ENCODE assay signal across 22 cellular contexts in the genomic region with DNA sequence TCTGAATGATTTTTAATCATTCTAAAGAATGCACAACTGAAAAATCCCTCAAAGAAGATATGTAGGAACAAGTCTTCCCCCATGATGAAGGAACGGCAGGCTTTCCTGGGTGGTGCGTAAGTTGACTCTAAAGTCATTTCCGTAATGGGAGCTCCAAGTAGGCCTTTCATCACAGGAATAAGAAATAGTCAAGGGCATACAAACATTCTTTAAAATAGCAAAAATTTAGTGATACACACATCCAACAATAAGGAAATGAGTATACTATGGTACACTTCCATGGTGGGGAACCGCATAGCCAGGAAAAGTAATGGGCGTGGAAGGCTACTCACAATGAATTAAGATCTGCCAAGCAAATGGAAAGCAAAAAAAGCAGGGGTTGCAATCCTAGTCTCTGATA. TPM values are rescaled to one million over a fixed set of nuclear protein-coding genes. Genes with fewer than 3 reads are reported as not detected.
DNase-seq lines count a peak whose midpoint lies in the region; ATAC-seq and TF ChIP-seq lines count a peak whose summit lies in the region.
"Had no signal": no experiment of that assay in that cellular context is flagged by ENCODE, and none has a peak within 500 bp of the region (broad histone marks: within the 10 kb centered on the region; RNA-seq: fewer than 3 reads in every experiment).

No MANE protein-coding gene starts in this region.

- H3K27me3 ChIP-seq in PC-3 (ENCODE audit: low read length) (no peaks in the 10 kb centered on the region), osteoblast (ENCODE audit: insufficient read depth, low read length) (no peaks in the 10 kb centered on the region), transverse colon (no peaks in the 10 kb centered on the region)
- H3K27me3 ChIP-seq: hepatocyte, SJCRH30, testis had no signal

- peaks cover 8% of the 10 kb centered on the region for H3F3A ChIP-seq in PC-3 (ENCODE audit: low read length, unreplicated experiment)

- H3K4me1 ChIP-seq in PC-3 (ENCODE audit: insufficient read depth, low read length) (peaks cover 50% of the 10 kb centered on the region), osteoblast (ENCODE audit: insufficient read depth, low read length) (peaks cover 50% of the 10 kb centered on the region), transverse colon (peaks cover 18 to 50% (median 22%) of the 10 kb centered on the region in 4 donors)

- no peak for ATAC-seq in PC-3

- H3K27ac Mint-ChIP-seq in chondrocyte (ENCODE audit: unreplicated experiment), result peak overlapping the region; percentile 99
- H3K27ac Mint-ChIP-seq: progenitor cell of endocrine pancreas had no signal

- no TSS peak for BruUV-seq in PC-3 (replicated peaks; lab: Mats Ljungman, UMichigan)

- no peak for TF ChIP-seq POLR2A in transverse colon (IDR thresholded peaks at IDR 0.05)
- no peak for TF ChIP-seq POLR2A in lower leg skin (IDR thresholded peaks at IDR 0.05)

- H4K20me1 ChIP-seq in PC-3 (ENCODE audit: low read length) (peaks cover 14% of the 10 kb centered on the region), osteoblast (ENCODE audit: insufficient read depth, low read length) (peaks cover 20% of the 10 kb centered on the region)

- H3K27ac ChIP-seq in PC-3 (ENCODE audit: low read length), result peak overlapping the region; percentile 99; the same call in 1 of the 2 replicates
- H3K27ac ChIP-seq in osteoblast (ENCODE audit: low read depth, low read length), result peak overlapping the region; percentile 100
- peak overlapping the region in 3 of 4 donors; percentile 6 to 68 (median 55) for H3K27ac ChIP-seq in transverse colon
- H3K27ac ChIP-seq: SJCRH30 had no signal

- H3K4me3 Mint-ChIP-seq in chondrocyte (ENCODE audit: unreplicated experiment), result no peak overlapping the region
- H3K4me3 Mint-ChIP-seq: nephron had no signal

- H3K79me2 ChIP-seq in PC-3 (ENCODE audit: low read length) (peaks cover 97% of the 10 kb centered on the region), osteoblast (ENCODE audit: insufficient read depth, low read length) (peaks cover 96% of the 10 kb centered on the region)

- H3K4me2 ChIP-seq in PC-3 (ENCODE audit: low read length) (0 out of 2 replicates have a peak overlapping the region, but pooled peaks have one; percentile 10), osteoblast (ENCODE audit: insufficient read depth, low read length) (no peak overlapping the region)
- H3K4me2 ChIP-seq: hepatocyte had no signal

- H3K9ac ChIP-seq in PC-3 (ENCODE audit: low read length), result no peak overlapping the region

- intact Hi-C loops in PC-3 (cut with micrococcal nuclease) (no loop called here), transverse colon (cut with DNase I; ENCODE audit: low total_unique reads) (no loop called here), lower leg skin (cut with DNase I; ENCODE audit: low total_unique reads) (no loop called here)

- no peaks in the 10 kb centered on the region for H3K27me3 Mint-ChIP-seq in chondrocyte (ENCODE audit: low read depth)
- H3K27me3 Mint-ChIP-seq: progenitor cell of endocrine pancreas had no signal

- H3K9me3 Mint-ChIP-seq in chondrocyte (ENCODE audit: low read depth), result no peaks in the 10 kb centered on the region

- no peak for TF ChIP-seq EP300 in transverse colon (IDR thresholded peaks at IDR 0.05; ENCODE audit: low read depth)

- in situ Hi-C loops in transverse colon (cut with MboI; ENCODE audit: low pct_ligation_motif_present in 1 of 4, low pct_unique_long_range_greater_than_20kb in 1 of 4, low sequenced_read_pairs in 3 of 4), result loop anchor here in 2 of 4 donors (25.0 kb wide), 1 partner anchor 563 kb away; a partner anchor contains a TSS

- H3K9me3 ChIP-seq in PC-3 (ENCODE audit: low read length) (no peaks in the 10 kb centered on the region), osteoblast (ENCODE audit: low read depth, low read length) (no peaks in the 10 kb centered on the region), transverse colon (no peaks in the 10 kb centered on the region)
- H3K9me3 ChIP-seq: testis had no signal

- H3K36me3 ChIP-seq in PC-3 (ENCODE audit: low read depth, low read length), result peaks cover 45% of the 10 kb centered on the region
- peaks cover 29% of the 10 kb centered on the region for H3K36me3 ChIP-seq in osteoblast (ENCODE audit: insufficient read depth, low read length)
- peaks cover 0 to 5% (median 2%) of the 10 kb centered on the region in 4 donors for H3K36me3 ChIP-seq in transverse colon

- H3K4me1 Mint-ChIP-seq in chondrocyte (ENCODE audit: low read depth), result peaks cover 84% of the 10 kb centered on the region

- H3K36me3 Mint-ChIP-seq in chondrocyte (ENCODE audit: low read depth), result peaks cover 12% of the 10 kb centered on the region

- no peaks in the 10 kb centered on the region for H3K9me2 ChIP-seq in PC-3 (replicated peaks; ENCODE audit: low read length)

- H2AFZ ChIP-seq in PC-3 (ENCODE audit: low read length), result no peak overlapping the region
- no peak overlapping the region for H2AFZ ChIP-seq in osteoblast (ENCODE audit: low read length)
- H2AFZ ChIP-seq: hepatocyte had no signal

- CTCF ChIA-PET in PC-3 (lab: Charles Lee), result no interaction called here

- POLR2A ChIA-PET in PC-3 (lab: Charles Lee; ENCODE audit: unreplicated experiment), result no interaction called here

- H3K4me3 ChIP-seq in PC-3 (ENCODE audit: low read length) (no peak overlapping the region), osteoblast (ENCODE audit: insufficient read depth, low read length) (no peak overlapping the region), transverse colon (no peak overlapping the region), lower leg skin (ENCODE audit: low read depth, poor library complexity, severe bottlenecking) (no peak overlapping the region)
- H3K4me3 ChIP-seq: hepatocyte, SJCRH30, testis had no signal

- TF ChIP-seq CTCF in PC-3 (conservative IDR thresholded peaks at IDR 0.05; ENCODE audit: low read depth, low read length) (no peak), chondrocyte (IDR thresholded peaks at IDR 0.05) (no peak), osteoblast (IDR thresholded peaks at IDR 0.05; ENCODE audit: extremely low read depth, low read depth, low read length) (no peak), transverse colon (IDR thresholded peaks at IDR 0.05) (no peak), lower leg skin (IDR thresholded peaks at IDR 0.05) (no peak)

- WGBS in transverse colon (ENCODE audit: low coverage in 1 of 2), 2 donors, result 78 to 83% methylated on average over 5 of the region's 5 CpGs
- WGBS in lower leg skin, 2 donors, result 80 to 88% methylated on average over 5 of the region's 5 CpGs

- no peak for DNase-seq in PC-3
- DNase-seq in chondrocyte (ENCODE audit: low spot score), result no peak
- no peak for DNase-seq in osteoblast (ENCODE audit: insufficient read length, low spot score, missing footprints)
- DNase-seq in transverse colon, result no peak
- DNase-seq in lower leg skin (ENCODE audit: low spot score in 2 of 2), result no peak
- no peak for DNase-seq in NCI-H187 (lab: John Stamatoyannopoulos, UW)
- no peak for DNase-seq in NCI-H2227 (lab: John Stamatoyannopoulos, UW; ENCODE audit: unreplicated experiment)
- DNase-seq: activated CD4-positive, CD25-positive, alpha-beta regulatory T cell; activated CD8-positive, alpha-beta memory T cell treated with anti-CD3 and anti-CD28 coated beads for 24 hours; activated naive CD4-positive, alpha-beta T cell treated with anti-CD3 and anti-CD28 coated beads, Interleukin-2, amount 50 U/mL, for 16 hours; activated T-cell treated with anti-CD3 and anti-CD28 coated beads, Interleukin-2, amount 50 U/mL, for 48 hours; KG1; mesenchymal stem cell; NCI-H1092; NCI-H2081 treated with DMSO at 0.1 percent for 48 hours; OCI-M1; SJCRH30; stimulated activated CD4-positive, alpha-beta T cell treated with anti-CD3 and anti-CD28 coated beads, Interleukin-12 subunit alpha, Interleukin-12 subunit beta, amount 100 ng/mL, for 4 hours; testis had no signal

RNA-seq across cellular contexts. Expression of a gene that starts 10.7 kb away (rescaled TPM):
- total RNA-seq in PC-3 (2014; rRNA removed) (134 and 170 TPM in 2 replicates), chondrocyte (579 to 718 TPM (median 705 TPM) in 3 replicates), osteoblast (345 and 377 TPM in 2 replicates), transverse colon (100 to 1,000 TPM in 3 of 4 donors, 10 to 100 TPM in 1; 64.7 to 213 (median 170) TPM), lower leg skin (100 to 1,000 TPM; 222 to 444 (median 324) TPM)

RNA-seq across cellular contexts. Expression of a gene that starts 24.9 kb away (rescaled TPM):
- total RNA-seq in PC-3 (2014; rRNA removed) (1.0 TPM in 1 of 2 replicates, not detected in the other), chondrocyte (0.50 TPM in 1 of 3 replicates, not detected in the others), osteoblast (not detected in 2 replicates), transverse colon (not detected), lower leg skin (under 1 TPM in 1 of 4 donors, not detected in 3; 0.49 TPM)
- total RNA-seq: hepatocyte, SJCRH30 had no signal

RNA-seq across cellular contexts. Expression of a gene that starts 48.8 kb away (rescaled TPM):
- total RNA-seq in PC-3 (2014; rRNA removed) (20.2 and 22.5 TPM in 2 replicates), chondrocyte (18.0 to 32.1 TPM (median 22.0 TPM) in 3 replicates), osteoblast (35.8 and 38.3 TPM in 2 replicates), transverse colon (10 to 100 TPM in 3 of 4 donors, 1 to 10 TPM in 1; 9.0 to 48.5 (median 30.7) TPM), lower leg skin (10 to 100 TPM; 36.5 to 52.3 (median 48.0) TPM)
